Comparison of ENCODE assay signal across 28 cellular contexts in the genomic region with DNA sequence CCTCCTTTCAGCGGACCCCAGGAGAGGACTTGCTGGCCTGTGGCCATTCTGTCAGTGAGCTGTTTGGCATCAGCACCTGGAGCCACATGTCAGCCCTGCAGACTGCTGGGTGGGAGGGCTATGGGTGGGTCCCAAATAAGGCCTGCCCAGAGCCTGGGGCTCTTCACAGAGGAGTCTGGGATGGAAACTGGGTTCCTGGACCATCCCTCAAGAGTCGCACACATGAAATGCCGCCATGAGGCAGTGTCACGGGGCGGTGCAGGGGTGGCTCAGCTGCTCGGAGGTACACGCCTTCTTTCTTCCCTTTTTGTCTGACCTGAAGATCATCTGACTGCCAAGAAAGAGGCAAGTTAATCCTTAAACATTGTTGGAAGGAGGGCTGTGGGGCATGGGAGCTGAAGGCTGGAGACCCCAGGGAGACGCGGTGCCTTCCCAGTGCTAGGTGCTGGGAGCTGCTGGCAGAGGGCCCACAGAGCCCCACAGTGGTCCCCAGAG. TPM values are rescaled to one million over a fixed set of nuclear protein-coding genes. Genes with fewer than 3 reads are reported as not detected.
A peak's percentile ranks its signal among the peaks of the same experiment; 100 is the strongest.
DNase-seq lines count a peak whose midpoint lies in the region; ATAC-seq and TF ChIP-seq lines count a peak whose summit lies in the region.
"Had no signal": no experiment of that assay in that cellular context is flagged by ENCODE, and none has a peak within 500 bp of the region (broad histone marks: within the 10 kb centered on the region; RNA-seq: fewer than 3 reads in every experiment).

No MANE protein-coding gene starts in this region.

- peaks cover 0 to 6% of the 10 kb centered on the region in 2 donors for H3K36me3 ChIP-seq in adrenal gland (replicated peaks in 1 of 2)
- H3K36me3 ChIP-seq in thoracic aorta = peaks cover 9% of the 10 kb centered on the region
- H3K36me3 ChIP-seq: pancreas had no signal

- H3K27ac ChIP-seq in adrenal gland (no peak overlapping the region), thoracic aorta (peak overlapping the region; percentile 64 to 78)
- H3K27ac ChIP-seq: HL-60 had no signal

- H3K9me3 Mint-ChIP-seq in activated T-cell treated with anti-CD3 and anti-CD28 coated beads, Interleukin-2, amount 50 U/mL, for 24 hours = no peaks in the 10 kb centered on the region
- no peaks in the 10 kb centered on the region for H3K9me3 Mint-ChIP-seq in mesothelial cell of epicardium
- H3K9me3 Mint-ChIP-seq: activated CD4-positive, alpha-beta T cell treated with anti-CD3 and anti-CD28 coated beads, Interleukin-2, amount 10 ng/mL, durations not matched to agents 24 days and 14 days; memory B cell; naive thymus-derived CD4-positive, alpha-beta T cell; stimulated activated naive CD8-positive, alpha-beta T cell treated with anti-CD3 and anti-CD28 coated beads, Interleukin-15, Interleukin-2, amounts not matched to agents 100 ng/mL and 50 ng/mL, for 24 hours; T-helper 1 cell treated with Interleukin-12 subunit alpha and Interleukin-12 subunit beta and Interleukin-4 antibody, amounts not matched to agents 30 μg/mL and 1 μg/mL, for 36 hours had no signal

- DNase-seq in activated T-cell treated with anti-CD3 and anti-CD28 coated beads, Interleukin-2, amount 50 U/mL, for 24 hours = no peak
- DNase-seq in activated T-cell treated with anti-CD3 and anti-CD28 coated beads for 4 hours (no peak), adrenal gland (peak in 5 of 7 donors; percentile 8 to 41 (median 13)), mesothelial cell of epicardium (ENCODE audit: low spot score in 2 of 2, unreplicated experiment in 2 of 2) (no peak), thoracic aorta (ENCODE audit: low spot score) (no peak), SIG-M5 treated with dmso at 0.1 percent for 504 hours (lab: John Stamatoyannopoulos, UW; ENCODE audit: unreplicated experiment) (no peak), NCI-H187 treated with DMSO at 0.1 percent for 48 hours (lab: John Stamatoyannopoulos, UW) (no peak)
- DNase-seq: activated CD4-positive, alpha-beta T cell treated with anti-CD3 and anti-CD28 coated beads, Interleukin-2, amount 10 ng/mL, durations not matched to agents 24 days and 14 days; activated gamma-delta T cell; amniotic stem cell; foreskin fibroblast; hippocampal formation; naive thymus-derived CD4-positive, alpha-beta T cell; NCI-H1417; NCI-H2171; NCI-H748 treated with DMSO at 0.1 percent for 48 hours; OCI-M1; SIG-M5; stimulated activated CD4-positive, alpha-beta T cell treated with anti-CD3 and anti-CD28 coated beads, Interleukin-2, amount 100 ng/mL, for 48 hours had no signal

- no peak overlapping the region for H3K4me3 Mint-ChIP-seq in activated T-cell treated with anti-CD3 and anti-CD28 coated beads, Interleukin-2, amount 50 U/mL, for 24 hours
- no peak overlapping the region for H3K4me3 Mint-ChIP-seq in mesothelial cell of epicardium
- H3K4me3 Mint-ChIP-seq: activated CD4-positive, alpha-beta T cell treated with anti-CD3 and anti-CD28 coated beads, Interleukin-2, amount 10 ng/mL, durations not matched to agents 24 days and 14 days; B cell; memory B cell; naive thymus-derived CD4-positive, alpha-beta T cell; stimulated activated naive CD8-positive, alpha-beta T cell treated with anti-CD3 and anti-CD28 coated beads, Interleukin-15, Interleukin-2, amounts not matched to agents 100 ng/mL and 50 ng/mL, for 24 hours; T-helper 1 cell treated with Interleukin-12 subunit alpha and Interleukin-12 subunit beta and Interleukin-4 antibody, amounts not matched to agents 30 μg/mL and 1 μg/mL, for 36 hours had no signal

- no peaks in the 10 kb centered on the region for H3K27me3 Mint-ChIP-seq in activated T-cell treated with anti-CD3 and anti-CD28 coated beads, Interleukin-2, amount 50 U/mL, for 24 hours
- H3K27me3 Mint-ChIP-seq in mesothelial cell of epicardium (ENCODE audit: low read depth) = no peaks in the 10 kb centered on the region
- H3K27me3 Mint-ChIP-seq: activated CD4-positive, alpha-beta T cell treated with anti-CD3 and anti-CD28 coated beads, Interleukin-2, amount 10 ng/mL, durations not matched to agents 24 days and 14 days; B cell; memory B cell; naive thymus-derived CD4-positive, alpha-beta T cell; stimulated activated naive CD8-positive, alpha-beta T cell treated with anti-CD3 and anti-CD28 coated beads, Interleukin-15, Interleukin-2, amounts not matched to agents 100 ng/mL and 50 ng/mL, for 24 hours had no signal

- H3K36me3 Mint-ChIP-seq in activated T-cell treated with anti-CD3 and anti-CD28 coated beads, Interleukin-2, amount 50 U/mL, for 24 hours (ENCODE audit: low read depth) = peaks cover 18% of the 10 kb centered on the region
- peaks cover 1% of the 10 kb centered on the region for H3K36me3 Mint-ChIP-seq in mesothelial cell of epicardium

- H3K27ac Mint-ChIP-seq in activated T-cell treated with anti-CD3 and anti-CD28 coated beads, Interleukin-2, amount 50 U/mL, for 24 hours = peak overlapping the region; percentile 4
- peak overlapping the region; percentile 26 for H3K27ac Mint-ChIP-seq in mesothelial cell of epicardium
- H3K27ac Mint-ChIP-seq: activated CD4-positive, alpha-beta T cell treated with anti-CD3 and anti-CD28 coated beads, Interleukin-2, amount 10 ng/mL, durations not matched to agents 24 days and 14 days; B cell; stimulated activated naive CD8-positive, alpha-beta T cell treated with anti-CD3 and anti-CD28 coated beads, Interleukin-15, Interleukin-2, amounts not matched to agents 100 ng/mL and 50 ng/mL, for 24 hours; T-helper 1 cell treated with Interleukin-12 subunit alpha and Interleukin-12 subunit beta and Interleukin-4 antibody, amounts not matched to agents 30 μg/mL and 1 μg/mL, for 36 hours had no signal

- no peak for ATAC-seq in thoracic aorta (ENCODE audit: insufficient number of reproducible peaks, low FRiP score, low read depth)
- ATAC-seq in GM19397 (IDR thresholded peaks at IDR 0.05; ENCODE audit: unreplicated experiment) = no peak
- ATAC-seq: naive thymus-derived CD4-positive, alpha-beta T cell; pancreas had no signal

- 87 to 98% (median 93%) methylated on average over 6 to 9 of the region's 9 CpGs for WGBS in adrenal gland, 4 donors

- TF ChIP-seq POLR2A in adrenal gland (IDR thresholded peaks at IDR 0.05) = no peak

- H3K27me3 ChIP-seq in adrenal gland = no peaks in the 10 kb centered on the region
- H3K27me3 ChIP-seq in thoracic aorta (replicated peaks; ENCODE audit: insufficient read depth) = no peaks in the 10 kb centered on the region
- H3K27me3 ChIP-seq: dorsolateral prefrontal cortex, pancreas had no signal

- H3K4me1 ChIP-seq in adrenal gland (replicated peaks in 1 of 2) (peaks cover 38 to 59% of the 10 kb centered on the region in 2 donors), thoracic aorta (ENCODE audit: control insufficient read depth in 1 of 2, low read depth in 2 of 2) (peaks cover 36 to 84% of the 10 kb centered on the region in 2 donors)

- no peak overlapping the region for H3K4me3 ChIP-seq in adrenal gland
- no peak overlapping the region for H3K4me3 ChIP-seq in thoracic aorta
- H3K4me3 ChIP-seq: dorsolateral prefrontal cortex, pancreas had no signal

- H3K9me3 ChIP-seq in adrenal gland (replicated peaks in 1 of 3) (no peaks in the 10 kb centered on the region), thoracic aorta (no peaks in the 10 kb centered on the region)
- H3K9me3 ChIP-seq: Caco-2, pancreas had no signal

- intact Hi-C loops in adrenal gland (cut with DNase I) = no loop called here

- peaks cover 36% of the 10 kb centered on the region for H3K4me1 Mint-ChIP-seq in activated T-cell treated with anti-CD3 and anti-CD28 coated beads, Interleukin-2, amount 50 U/mL, for 24 hours (ENCODE audit: low read depth)
- peaks cover 13% of the 10 kb centered on the region for H3K4me1 Mint-ChIP-seq in mesothelial cell of epicardium

- TF ChIP-seq CTCF in adrenal gland (IDR thresholded peaks at IDR 0.05) (no peak), mesothelial cell of epicardium (IDR thresholded peaks at IDR 0.05; ENCODE audit: unreplicated experiment) (no peak), thoracic aorta (IDR thresholded peaks at IDR 0.05) (no peak)

RNA-seq across cellular contexts. Expression of gene MPRIP, which starts 14.8 kb away (rescaled TPM):
- total RNA-seq in adrenal gland (100 to 1,000 TPM; 109 to 234 (median 168) TPM), mesothelial cell of epicardium (224 to 228 TPM (median 225 TPM) in 3 replicates), thoracic aorta (100 to 1,000 TPM; 235 to 252 TPM)
- polyA plus RNA-seq in adrenal gland = 100 to 1,000 TPM; 174 to 231 (median 176) TPM

Comparison
In these comparisons a context has a peak if more than half of its experiments do, and no peak if none do; other contexts are left out.
1. DNase-seq: peak in adrenal gland (5 of 7); none in activated T-cell treated with anti-CD3 and anti-CD28 coated beads, Interleukin-2, amount 50 U/mL, for 24 hours (single experiment), activated T-cell treated with anti-CD3 and anti-CD28 coated beads for 4 hours (single experiment), mesothelial cell of epicardium (0 of 2), thoracic aorta (single experiment), SIG-M5 treated with dmso at 0.1 percent for 504 hours (single experiment) and NCI-H187 treated with DMSO at 0.1 percent for 48 hours (single experiment).
2. H3K27ac ChIP-seq: peak in thoracic aorta (2 of 2); none in adrenal gland (0 of 5).